ENCODE assay signal across 24 cellular contexts in genomic region chr7:158602041-158602440, GRCh38. TPM values are rescaled to one million over a fixed set of nuclear protein-coding genes. Genes with fewer than 3 reads are reported as not detected.
"Had no signal": no experiment of that assay in that cellular context is flagged by ENCODE, and none has a peak within 500 bp of the region (broad histone marks: within the 10 kb centered on the region; RNA-seq: fewer than 3 reads in every experiment).

No MANE protein-coding gene starts in this region.

- H3K27me3 ChIP-seq: dorsolateral prefrontal cortex, esophagus muscularis mucosa, foreskin keratinocyte, gastroesophageal sphincter, heart left ventricle, hepatocyte, left lung had no signal

- ATAC-seq: foreskin keratinocyte; gastroesophageal sphincter; heart left ventricle; left cardiac atrium; left lung; left ventricle myocardium superior; lower lobe of right lung; naive thymus-derived CD4-positive, alpha-beta T cell had no signal

- H3K27me3 Mint-ChIP-seq: naive thymus-derived CD4-positive, alpha-beta T cell had no signal

- H3K27ac Mint-ChIP-seq: immature natural killer cell; naive thymus-derived CD4-positive, alpha-beta T cell had no signal

- H3K4me3 Mint-ChIP-seq: immature natural killer cell; naive thymus-derived CD4-positive, alpha-beta T cell had no signal

- H3K4me1 ChIP-seq: esophagus muscularis mucosa, foreskin keratinocyte, gastroesophageal sphincter, heart left ventricle, left lung, lower lobe of right lung had no signal

- DNase-seq: dermis blood vessel endothelial cell; dorsolateral prefrontal cortex; effector CD4-positive, alpha-beta T cell; effector memory CD4-positive, alpha-beta T cell; foreskin keratinocyte; heart left ventricle; hypothalamus; immature natural killer cell; left cardiac atrium; left lung; left ventricle myocardium superior; lower lobe of right lung; mesendoderm; midbrain; naive thymus-derived CD4-positive, alpha-beta T cell had no signal

- H3K36me3 ChIP-seq: esophagus muscularis mucosa, heart left ventricle, left lung, lower lobe of right lung had no signal

- H3K4me1 Mint-ChIP-seq: immature natural killer cell; naive thymus-derived CD4-positive, alpha-beta T cell had no signal

- H3K4me3 ChIP-seq: coronary artery, dorsolateral prefrontal cortex, esophagus muscularis mucosa, gastroesophageal sphincter, heart left ventricle, hepatocyte, left lung, lower lobe of right lung had no signal

- H3K9me3 ChIP-seq: esophagus muscularis mucosa, gastroesophageal sphincter, heart left ventricle, left lung, lower lobe of right lung had no signal

- FAIRE-seq: colon, endothelial cell of umbilical vein, frontal cortex, keratinocyte had no signal

- H3K27ac ChIP-seq: coronary artery, dorsolateral prefrontal cortex, esophagus muscularis mucosa, foreskin keratinocyte, gastroesophageal sphincter, heart left ventricle, hepatocyte, left lung, lower lobe of right lung had no signal

RNA-seq across cellular contexts. Expression of gene PTPRN2, which starts 14.4 kb away (rescaled TPM):
- total RNA-seq: fibroblast of villous mesenchyme, foreskin keratinocyte had no signal
